In genomic region chr9:110744753-110745522, GRCh38 we compare ENCODE assay signal across 9 cellular contexts.
DNase-seq lines count a peak whose midpoint lies in the region; ATAC-seq and TF ChIP-seq lines count a peak whose summit lies in the region.
"Had no signal": no experiment of that assay in that cellular context is flagged by ENCODE, and none has a peak within 500 bp of the region (broad histone marks: within the 10 kb centered on the region; RNA-seq: fewer than 3 reads in every experiment).

No MANE protein-coding gene starts in this region.

- intact Hi-C loops in breast epithelium (cut with DNase I; ENCODE audit: low total_unique reads) = no loop called here

- ATAC-seq in HG02870 (IDR thresholded peaks at IDR 0.05; ENCODE audit: unreplicated experiment) (no peak), GM18511 (IDR thresholded peaks at IDR 0.05; ENCODE audit: unreplicated experiment) (no peak), GM19351 (IDR thresholded peaks at IDR 0.05; ENCODE audit: unreplicated experiment) (no peak)
- ATAC-seq: activated CD8-positive, alpha-beta T cell treated with anti-CD3 and anti-CD28 coated beads for 36 hours had no signal

- H3K4me1 ChIP-seq in breast epithelium = no peaks in the 10 kb centered on the region
- H3K4me1 ChIP-seq in tibial nerve = peaks cover 0 to 48% (median 11%) of the 10 kb centered on the region in 4 donors

- no peak for TF ChIP-seq POLR2A in breast epithelium (IDR thresholded peaks at IDR 0.05)
- TF ChIP-seq POLR2A in tibial nerve (IDR thresholded peaks at IDR 0.05) = no peak

- no peak overlapping the region for H3K4me3 ChIP-seq in breast epithelium
- no peak overlapping the region for H3K4me3 ChIP-seq in tibial nerve

- no peaks in the 10 kb centered on the region for H3K9me3 ChIP-seq in breast epithelium
- H3K9me3 ChIP-seq in tibial nerve = no peaks in the 10 kb centered on the region

- no peak for TF ChIP-seq CTCF in breast epithelium (IDR thresholded peaks at IDR 0.05)
- TF ChIP-seq CTCF in tibial nerve (IDR thresholded peaks at IDR 0.05) = no peak

- H3K36me3 ChIP-seq in breast epithelium (no peaks in the 10 kb centered on the region), tibial nerve (no peaks in the 10 kb centered on the region)

- TF ChIP-seq EP300 in tibial nerve (IDR thresholded peaks at IDR 0.05) = peak; percentile 50 to 95

- 56 to 66% methylated on average over 4 of the region's 4 CpGs for WGBS in tibial nerve, 2 donors

- DNase-seq in HS-5 (ENCODE audit: low read depth) = peak; percentile 96
- DNase-seq in breast epithelium (ENCODE audit: low spot score in 2 of 2) = no peak
- DNase-seq in kidney glomerular epithelial cell (lab: John Stamatoyannopoulos, UW) = peak; percentile 97
- peak; percentile 25 to 70 for DNase-seq in tibial nerve (ENCODE audit: low spot score in 2 of 2)
- DNase-seq in ecto neural progenitor cell (ENCODE audit: low spot score) = no peak
- DNase-seq: activated CD8-positive, alpha-beta T cell treated with anti-CD3 and anti-CD28 coated beads for 36 hours had no signal

- H3K27me3 ChIP-seq in breast epithelium = no peaks in the 10 kb centered on the region
- no peaks in the 10 kb centered on the region for H3K27me3 ChIP-seq in tibial nerve

- H3K27ac ChIP-seq in breast epithelium = peak overlapping the region; percentile 83 to 92
- H3K27ac ChIP-seq in tibial nerve = peak overlapping the region; percentile 59 to 90 (median 76)

Comparison
In these comparisons a context has a peak if more than half of its experiments do, and no peak if none do; other contexts are left out.
1. DNase-seq: peak in HS-5 (single experiment), kidney glomerular epithelial cell (single experiment) and tibial nerve (2 of 2); none in breast epithelium (0 of 2) and ecto neural progenitor cell (single experiment).